Comparison of ENCODE assay signal across 1 cellular context in genomic region chr2:111239581-111240249, GRCh38.
TF ChIP-seq lines count a peak whose summit lies in the region.

No MANE protein-coding gene starts in this region.

TF ChIP-seq in HEK293, 187 proteins besides CTCF, POLR2A, EP300 and RAD21 (continued from another document):
- peak; percentile 69 for TF ChIP-seq ATF2 (tag by site-specific recombination; IDR thresholded peaks at IDR 0.05; ENCODE audit: low read depth)
